In genomic region chr1:93078935-93079654, GRCh38 we compare ENCODE assay signal across 1 cellular context.
TF ChIP-seq lines count a peak whose summit lies in the region.

Gene MTF2 (plus strand): TSS chr1:93079283. CDS start chr1:93079527, 244 bp downstream.

TF ChIP-seq in K562, 482 proteins besides CTCF, POLR2A, EP300 and RAD21 (continued from another document and continues in another):
- TF ChIP-seq, protein P1, sequence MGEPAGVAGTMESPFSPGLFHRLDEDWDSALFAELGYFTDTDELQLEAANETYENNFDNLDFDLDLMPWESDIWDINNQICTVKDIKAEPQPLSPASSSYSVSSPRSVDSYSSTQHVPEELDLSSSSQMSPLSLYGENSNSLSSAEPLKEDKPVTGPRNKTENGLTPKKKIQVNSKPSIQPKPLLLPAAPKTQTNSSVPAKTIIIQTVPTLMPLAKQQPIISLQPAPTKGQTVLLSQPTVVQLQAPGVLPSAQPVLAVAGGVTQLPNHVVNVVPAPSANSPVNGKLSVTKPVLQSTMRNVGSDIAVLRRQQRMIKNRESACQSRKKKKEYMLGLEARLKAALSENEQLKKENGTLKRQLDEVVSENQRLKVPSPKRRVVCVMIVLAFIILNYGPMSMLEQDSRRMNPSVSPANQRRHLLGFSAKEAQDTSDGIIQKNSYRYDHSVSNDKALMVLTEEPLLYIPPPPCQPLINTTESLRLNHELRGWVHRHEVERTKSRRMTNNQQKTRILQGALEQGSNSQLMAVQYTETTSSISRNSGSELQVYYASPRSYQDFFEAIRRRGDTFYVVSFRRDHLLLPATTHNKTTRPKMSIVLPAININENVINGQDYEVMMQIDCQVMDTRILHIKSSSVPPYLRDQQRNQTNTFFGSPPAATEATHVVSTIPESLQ (CRISPR knock-in tag; IDR thresholded peaks at IDR 0.05) = peak; percentile 96
- TF ChIP-seq, protein P2, sequence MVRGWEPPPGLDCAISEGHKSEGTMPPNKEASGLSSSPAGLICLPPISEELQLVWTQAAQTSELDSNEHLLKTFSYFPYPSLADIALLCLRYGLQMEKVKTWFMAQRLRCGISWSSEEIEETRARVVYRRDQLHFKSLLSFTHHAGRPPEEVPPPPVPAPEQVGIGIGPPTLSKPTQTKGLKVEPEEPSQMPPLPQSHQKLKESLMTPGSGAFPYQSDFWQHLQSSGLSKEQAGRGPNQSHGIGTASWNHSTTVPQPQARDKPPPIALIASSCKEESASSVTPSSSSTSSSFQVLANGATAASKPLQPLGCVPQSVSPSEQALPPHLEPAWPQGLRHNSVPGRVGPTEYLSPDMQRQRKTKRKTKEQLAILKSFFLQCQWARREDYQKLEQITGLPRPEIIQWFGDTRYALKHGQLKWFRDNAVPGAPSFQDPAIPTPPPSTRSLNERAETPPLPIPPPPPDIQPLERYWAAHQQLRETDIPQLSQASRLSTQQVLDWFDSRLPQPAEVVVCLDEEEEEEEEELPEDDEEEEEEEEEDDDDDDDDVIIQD (CRISPR knock-in tag; IDR thresholded peaks at IDR 0.05) = no peak
- TF ChIP-seq ZNF175 (CRISPR knock-in tag; IDR thresholded peaks at IDR 0.05; ENCODE audit: low read depth) (no peak; the same call in 1 of the 2 replicates), E2F3 (CRISPR knock-in tag; IDR thresholded peaks at IDR 0.05) (peak; percentile 88; the same call in 1 of the 2 replicates), ZNF655 (CRISPR knock-in tag; IDR thresholded peaks at IDR 0.05) (no peak), NFXL1 (CRISPR knock-in tag; IDR thresholded peaks at IDR 0.05) (no peak), ELF4 (CRISPR knock-in tag; IDR thresholded peaks at IDR 0.05) (no peak; the same call in 1 of the 2 replicates), MTA1 (IDR thresholded peaks at IDR 0.05; ENCODE audit: borderline replicate concordance) (peak; percentile 88; the same call in 1 of the 2 replicates), ZZZ3 (IDR thresholded peaks at IDR 0.05) (peak; percentile 85), CBFA2T2 (conservative IDR thresholded peaks at IDR 0.05) (no peak), TSHZ1 (CRISPR knock-in tag; IDR thresholded peaks at IDR 0.05) (no peak), ZBTB7A (IDR thresholded peaks at IDR 0.05; ENCODE audit: borderline replicate concordance, control insufficient read depth, low read depth, low read length) (peak; percentile 88), SRSF9 (IDR thresholded peaks at IDR 0.05; ENCODE audit: borderline replicate concordance, low read depth, low read length) (no peak), SP2 (IDR thresholded peaks at IDR 0.05; ENCODE audit: extremely low read depth, low read depth, low read length, poor library complexity, severe bottlenecking) (no peak), ZNF347 (CRISPR knock-in tag; IDR thresholded peaks at IDR 0.05; ENCODE audit: low read depth) (no peak), SIN3A (IDR thresholded peaks at IDR 0.05; ENCODE audit: borderline replicate concordance in 2 of 2, control insufficient read depth in 1 of 2, low read depth in 2 of 2, low read length in 2 of 2) (peak; percentile 58 to 63; a peak in 1 of 4 replicates), RBM22 (IDR thresholded peaks at IDR 0.05; ENCODE audit: low read depth, low read length, poor library complexity, severe bottlenecking) (peak; percentile 89), RBM15 (IDR thresholded peaks at IDR 0.05; ENCODE audit: insufficient read depth, low read length) (no peak), SREBF2 (CRISPR knock-in tag; IDR thresholded peaks at IDR 0.05) (peak; percentile 82; the same call in 1 of the 2 replicates), ILK (tag; IDR thresholded peaks at IDR 0.05; ENCODE audit: borderline replicate concordance, low read depth) (no peak), HDAC3 (IDR thresholded peaks at IDR 0.05; ENCODE audit: borderline replicate concordance, partially characterized antibody) (peak; percentile 72), ZNF586 (CRISPR knock-in tag; conservative IDR thresholded peaks at IDR 0.05) (no peak), CREBBP (IDR thresholded peaks at IDR 0.05; ENCODE audit: low read depth, low read length) (no peak), E4F1 (CRISPR knock-in tag; IDR thresholded peaks at IDR 0.05; ENCODE audit: borderline replicate concordance) (no peak), HNRNPK (IDR thresholded peaks at IDR 0.05; ENCODE audit: low read depth, low read length, poor library complexity, severe bottlenecking) (no peak), SNIP1 (IDR thresholded peaks at IDR 0.05; ENCODE audit: low read depth) (no peak), ZBTB2 (IDR thresholded peaks at IDR 0.05) (peak; percentile 92), BDP1 (IDR thresholded peaks at IDR 0.05; ENCODE audit: insufficient read depth, insufficient read length) (no peak), ZNF507 (tag; conservative IDR thresholded peaks at IDR 0.05) (no peak), RBFOX2 (IDR thresholded peaks at IDR 0.05; ENCODE audit: low read depth, low read length) (peak; percentile 98), ZNF239 (CRISPR knock-in tag; IDR thresholded peaks at IDR 0.05) (peak; percentile 14; the same call in 1 of the 2 replicates), NELFE (IDR thresholded peaks at IDR 0.05; ENCODE audit: insufficient read depth, insufficient read length) (no peak), SAP30 (IDR thresholded peaks at IDR 0.05; ENCODE audit: borderline replicate concordance, insufficient read depth, low read depth, low read length, poor library complexity, severe bottlenecking) (peak; percentile 34), SNAPC5 (CRISPR knock-in tag; IDR thresholded peaks at IDR 0.05) (no peak), KHSRP (IDR thresholded peaks at IDR 0.05) (no peak), ESRRB (CRISPR knock-in tag; IDR thresholded peaks at IDR 0.05; ENCODE audit: borderline replicate concordance) (no peak), ZBTB33 (CRISPR knock-in tag; IDR thresholded peaks at IDR 0.05) (peak; percentile 80; the same call in 1 of the 2 replicates), CBX8 (IDR thresholded peaks at IDR 0.05; ENCODE audit: borderline replicate concordance, extremely low read depth, low read depth, low read length, poor library complexity, severe bottlenecking) (no peak), CHD2 (IDR thresholded peaks at IDR 0.05; ENCODE audit: low read depth, low read length) (peak; percentile 95), ASH1L (IDR thresholded peaks at IDR 0.05; ENCODE audit: borderline replicate concordance, low read depth, partially characterized antibody) (no peak), ARNT (IDR thresholded peaks at IDR 0.05) (peak; percentile 20 to 81; a peak in 2 of 4 replicates)
- TF ChIP-seq, protein P3, sequence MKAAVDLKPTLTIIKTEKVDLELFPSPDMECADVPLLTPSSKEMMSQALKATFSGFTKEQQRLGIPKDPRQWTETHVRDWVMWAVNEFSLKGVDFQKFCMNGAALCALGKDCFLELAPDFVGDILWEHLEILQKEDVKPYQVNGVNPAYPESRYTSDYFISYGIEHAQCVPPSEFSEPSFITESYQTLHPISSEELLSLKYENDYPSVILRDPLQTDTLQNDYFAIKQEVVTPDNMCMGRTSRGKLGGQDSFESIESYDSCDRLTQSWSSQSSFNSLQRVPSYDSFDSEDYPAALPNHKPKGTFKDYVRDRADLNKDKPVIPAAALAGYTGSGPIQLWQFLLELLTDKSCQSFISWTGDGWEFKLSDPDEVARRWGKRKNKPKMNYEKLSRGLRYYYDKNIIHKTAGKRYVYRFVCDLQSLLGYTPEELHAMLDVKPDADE (conservative IDR thresholded peaks at IDR 0.05; ENCODE audit: control insufficient read depth, low read depth, low read length) = peak; percentile 93
- TF ChIP-seq, protein P4, sequence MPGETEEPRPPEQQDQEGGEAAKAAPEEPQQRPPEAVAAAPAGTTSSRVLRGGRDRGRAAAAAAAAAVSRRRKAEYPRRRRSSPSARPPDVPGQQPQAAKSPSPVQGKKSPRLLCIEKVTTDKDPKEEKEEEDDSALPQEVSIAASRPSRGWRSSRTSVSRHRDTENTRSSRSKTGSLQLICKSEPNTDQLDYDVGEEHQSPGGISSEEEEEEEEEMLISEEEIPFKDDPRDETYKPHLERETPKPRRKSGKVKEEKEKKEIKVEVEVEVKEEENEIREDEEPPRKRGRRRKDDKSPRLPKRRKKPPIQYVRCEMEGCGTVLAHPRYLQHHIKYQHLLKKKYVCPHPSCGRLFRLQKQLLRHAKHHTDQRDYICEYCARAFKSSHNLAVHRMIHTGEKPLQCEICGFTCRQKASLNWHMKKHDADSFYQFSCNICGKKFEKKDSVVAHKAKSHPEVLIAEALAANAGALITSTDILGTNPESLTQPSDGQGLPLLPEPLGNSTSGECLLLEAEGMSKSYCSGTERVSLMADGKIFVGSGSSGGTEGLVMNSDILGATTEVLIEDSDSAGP (CRISPR knock-in tag; IDR thresholded peaks at IDR 0.05) = peak; percentile 81
